8 cellular contexts compared by ENCODE assay signal in the genomic region with DNA sequence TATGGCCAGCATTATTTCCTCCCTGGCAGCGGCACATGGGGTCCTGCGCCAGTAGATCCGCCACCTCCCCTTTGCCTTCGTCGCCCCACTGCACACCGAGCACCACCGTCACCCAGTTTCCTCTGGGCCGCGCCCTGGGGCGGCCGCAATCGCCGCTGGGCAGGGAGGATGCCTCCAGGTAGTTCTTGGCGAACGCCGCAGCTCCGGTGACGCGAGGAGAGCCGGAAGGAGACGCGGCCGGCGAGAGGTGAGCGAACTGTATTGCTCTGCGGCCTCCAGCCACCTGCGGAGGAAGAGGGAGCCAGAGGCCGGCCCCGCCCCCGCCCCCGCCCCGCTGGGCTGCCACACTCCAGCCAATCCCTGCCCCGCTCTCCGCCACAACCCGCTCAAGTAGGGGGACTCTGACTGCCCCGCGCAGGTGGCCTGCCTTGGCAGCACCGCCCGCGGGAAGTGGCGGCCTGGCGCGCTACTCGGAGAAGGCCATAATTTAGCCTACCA. TPM values are rescaled to one million over a fixed set of nuclear protein-coding genes. Genes with fewer than 3 reads are reported as not detected.
DNase-seq lines count a peak whose midpoint lies in the region; ATAC-seq, FAIRE-seq and TF ChIP-seq lines count a peak whose summit lies in the region.

No MANE protein-coding gene starts in this region.

- 4 to 9% (median 7%) methylated on average over 26 to 44 of the region's 44 CpGs for WGBS in heart left ventricle, 4 donors
- 2 to 5% (median 2%) methylated on average over 43 to 44 of the region's 44 CpGs for WGBS in small intestine, 3 donors

- DNase-seq in GM12865 (ENCODE audit: low read depth) (peak; percentile 87), NCI-H146 treated with DMSO at 0.1 percent for 48 hours (lab: John Stamatoyannopoulos, UW; ENCODE audit: unreplicated experiment) (peak; percentile 1), activated T-cell treated with anti-CD3 and anti-CD28 coated beads for 48 hours (ENCODE audit: low read depth) (peak; percentile 36), heart left ventricle (peak in 4 of 5 donors; percentile 23 to 69 (median 42)), small intestine (peak; percentile 77), NCI-H1694 (lab: John Stamatoyannopoulos, UW) (no peak), HUDEP-2 (lab: John Stamatoyannopoulos, UW; ENCODE audit: unreplicated experiment in 76 of 76) (no peak)

- intact Hi-C loops in heart left ventricle (cut with DNase I) = no loop called here

- FAIRE-seq in small intestine (lab: Jason Lieb, UNC) = no peak

- ATAC-seq in GM21825 (IDR thresholded peaks at IDR 0.05; ENCODE audit: unreplicated experiment) = peak; percentile 90
- ATAC-seq in heart left ventricle = peak in 3 of 4 donors; percentile 53 to 75 (median 66)

- no peak for TF ChIP-seq CTCF in GM12865 (IDR thresholded peaks at IDR 0.05; ENCODE audit: insufficient read depth, low read depth, low read length, missing control alignments)
- no peak for TF ChIP-seq CTCF in heart left ventricle (IDR thresholded peaks at IDR 0.05)

- H3K4me3 ChIP-seq in GM12865 (ENCODE audit: low read depth, low read length) (peak overlapping the region; percentile 41), heart left ventricle (peak overlapping the region in 10 of 12 donors; percentile 24 to 51 (median 44)), small intestine (ENCODE audit: low read depth in 1 of 2, low read length in 2 of 2) (peak overlapping the region in 1 of 2 donors; percentile 38)

- H3K27ac ChIP-seq in heart left ventricle (no peak overlapping the region), small intestine (ENCODE audit: low read depth in 1 of 2, low read length in 1 of 2) (peak overlapping the region; percentile 12 to 40)

- H3K9me3 ChIP-seq in heart left ventricle = no peaks in the 10 kb centered on the region
- H3K9me3 ChIP-seq in small intestine (ENCODE audit: control insufficient read depth, low read depth) = no peaks in the 10 kb centered on the region

- TF ChIP-seq POLR2A in heart left ventricle (IDR thresholded peaks at IDR 0.05) = no peak

- H3K4me1 ChIP-seq in heart left ventricle (peaks cover 0 to 9% (median 0%) of the 10 kb centered on the region in 12 donors), small intestine (ENCODE audit: control insufficient read depth in 2 of 2, insufficient read depth in 1 of 2, low read depth in 1 of 2, low read length in 1 of 2) (peaks cover 0 to 1% of the 10 kb centered on the region in 2 donors)

- H3K36me3 ChIP-seq in heart left ventricle (no peaks in the 10 kb centered on the region), small intestine (ENCODE audit: control insufficient read depth in 2 of 2, insufficient read depth in 2 of 2, low read length in 2 of 2) (no peaks in the 10 kb centered on the region)

- H3K27me3 ChIP-seq in heart left ventricle = peaks cover 0 to 44% (median 7%) of the 10 kb centered on the region in 9 donors
- peaks cover 0 to 3% of the 10 kb centered on the region in 2 donors for H3K27me3 ChIP-seq in small intestine (ENCODE audit: control insufficient read depth in 2 of 2, insufficient read depth in 2 of 2, low read length in 2 of 2)

RNA-seq across cellular contexts. Expression of a gene that starts 11.8 kb away (rescaled TPM):
- 10 to 100 TPM in 1 of 9 donors, 1 to 10 TPM in 7, under 1 TPM in 1; 0.94 to 14.8 (median 4.5) TPM for total RNA-seq in heart left ventricle
- polyA plus RNA-seq in heart left ventricle = under 1 TPM; 0.58 to 0.91 TPM
- 1 to 10 TPM in 1 of 3 donors, under 1 TPM in 2; 0.67 to 1.4 (median 0.81) TPM for polyA plus RNA-seq in small intestine

RNA-seq across cellular contexts. Expression of a gene that starts 28.1 kb away (rescaled TPM):
- total RNA-seq in heart left ventricle = 10 to 100 TPM in 1 of 9 donors, 1 to 10 TPM in 8; 3.3 to 10.0 (median 4.5) TPM
- polyA plus RNA-seq in heart left ventricle (1 to 10 TPM; 1.7 to 2.8 TPM), small intestine (1 to 10 TPM in 2 of 3 donors, under 1 TPM in 1; 0.76 to 1.8 (median 1.6) TPM)

Comparison
In these comparisons a context has a peak if more than half of its experiments do, and no peak if none do; other contexts are left out.
1. DNase-seq: peak in GM12865 (single experiment), NCI-H146 treated with DMSO at 0.1 percent for 48 hours (single experiment), activated T-cell treated with anti-CD3 and anti-CD28 coated beads for 48 hours (single experiment), heart left ventricle (4 of 5) and small intestine (single experiment); none in NCI-H1694 (single experiment) and HUDEP-2 (0 of 76).
2. H3K27ac ChIP-seq: peak in small intestine (2 of 2); none in heart left ventricle (0 of 12).